In genomic region chr1:53367503-53368313, GRCh38 we compare ENCODE assay signal across 8 cellular contexts.
DNase-seq lines count a peak whose midpoint lies in the region; ATAC-seq lines count a peak whose summit lies in the region.

No MANE protein-coding gene starts in this region.

- ATAC-seq in GM18502 (IDR thresholded peaks at IDR 0.05; ENCODE audit: poor library complexity, unreplicated experiment): peak; percentile 97
- peak; percentile 88 for ATAC-seq in GM21786 (IDR thresholded peaks at IDR 0.05; ENCODE audit: unreplicated experiment)

- DNase-seq in MV-4-11 (lab: John Stamatoyannopoulos, UW): peak; percentile 88
- DNase-seq in activated effector memory CD4-positive, alpha-beta T cell treated with anti-CD3 and anti-CD28 coated beads, Interleukin-2, amount 50 U/mL, for 16 hours: peak; percentile 68
- DNase-seq in stimulated activated CD8-positive, alpha-beta memory T cell treated with anti-CD3 and anti-CD28 coated beads, Interleukin-4, amount 100 ng/mL, for 48 hours: peak; percentile 37
- no peak for DNase-seq in DMS114 treated with DMSO at 0.1 percent for 48 hours (lab: John Stamatoyannopoulos, UW; ENCODE audit: unreplicated experiment)
- DNase-seq in SW480 (ENCODE audit: low spot score): no peak
- no peak for DNase-seq in NCI-H526 treated with DMSO at 0.1 percent for 48 hours (lab: John Stamatoyannopoulos, UW)

Comparison
In these comparisons a context has a peak if more than half of its experiments do, and no peak if none do; other contexts are left out.
1. DNase-seq: peak in MV-4-11 (single experiment), activated effector memory CD4-positive, alpha-beta T cell treated with anti-CD3 and anti-CD28 coated beads, Interleukin-2, amount 50 U/mL, for 16 hours (single experiment) and stimulated activated CD8-positive, alpha-beta memory T cell treated with anti-CD3 and anti-CD28 coated beads, Interleukin-4, amount 100 ng/mL, for 48 hours (single experiment); none in DMS114 treated with DMSO at 0.1 percent for 48 hours (single experiment), SW480 (single experiment) and NCI-H526 treated with DMSO at 0.1 percent for 48 hours (single experiment).